ENCODE assay signal across 8 cellular contexts in the genomic region with DNA sequence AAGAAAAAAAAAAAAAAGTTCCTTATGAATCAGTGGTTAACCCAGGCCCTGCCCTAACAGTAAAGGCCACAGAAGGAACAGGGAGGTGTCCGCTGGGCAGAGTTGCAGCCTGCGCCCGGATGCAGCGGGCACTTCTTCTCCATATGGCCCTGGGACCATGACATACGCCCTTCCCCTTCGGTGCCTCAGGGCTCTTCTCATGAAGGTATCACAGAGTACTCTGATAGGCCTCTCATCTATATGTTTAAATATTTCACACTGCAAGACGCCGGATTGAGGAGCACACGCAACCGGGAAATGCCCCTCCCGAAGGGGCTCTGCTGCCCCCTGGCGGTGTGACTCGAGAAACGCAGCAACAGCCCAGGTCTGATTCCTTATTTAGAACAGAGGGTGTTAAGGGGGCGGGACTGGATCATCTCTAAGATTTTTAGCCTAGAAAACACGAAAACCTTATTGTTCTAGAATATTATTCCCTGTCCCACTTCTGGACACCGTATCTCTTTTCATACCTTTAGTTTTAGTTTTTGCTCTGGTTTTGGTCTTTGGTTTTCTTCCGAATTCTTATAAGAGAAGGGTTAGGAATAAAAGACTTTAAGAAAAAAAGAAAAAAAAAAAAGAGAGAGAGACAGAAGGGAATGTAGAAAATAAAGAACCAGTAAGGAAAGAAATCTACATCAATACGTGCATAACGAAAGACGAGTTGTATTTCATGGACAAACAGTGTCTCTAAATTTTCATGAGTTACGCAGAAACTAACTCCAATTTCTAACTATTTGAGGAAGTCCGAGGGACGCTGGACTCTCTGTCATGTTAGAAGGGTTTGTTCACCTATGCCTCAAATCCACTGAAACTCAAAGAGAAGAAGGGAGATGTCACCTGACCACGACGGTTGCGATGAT. TPM values are rescaled to one million over a fixed set of nuclear protein-coding genes. Genes with fewer than 3 reads are reported as not detected.
A peak's percentile ranks its signal among the peaks of the same experiment; 100 is the strongest.
DNase-seq lines count a peak whose midpoint lies in the region; ATAC-seq, FAIRE-seq and TF ChIP-seq lines count a peak whose summit lies in the region.

No MANE protein-coding gene starts in this region.

- peaks cover 13% of the 10 kb centered on the region for H3K36me3 Mint-ChIP-seq in chondrocyte (ENCODE audit: low read depth)

- peak overlapping the region; percentile 39 for H3K4me3 Mint-ChIP-seq in chondrocyte (ENCODE audit: unreplicated experiment)

- H2AFZ ChIP-seq in HepG2 (ENCODE audit: low read length): no peak overlapping the region

- POLR2A ChIA-PET in HepG2 (lab: Yijun Ruan, JAX): no interaction called here

- peaks cover 4% of the 10 kb centered on the region; the same call in 1 of the 2 replicates for H4K20me1 ChIP-seq in HepG2 (ENCODE audit: insufficient read depth, low read length)

- H3K79me2 ChIP-seq in HepG2 (ENCODE audit: insufficient read depth, low read length): peaks cover 6% of the 10 kb centered on the region

- H3K4me1 Mint-ChIP-seq in chondrocyte (ENCODE audit: low read depth): peaks cover 37% of the 10 kb centered on the region

- TF ChIP-seq RAD21 in HepG2 (CRISPR knock-in tag; IDR thresholded peaks at IDR 0.05): peak; percentile 80

- peak overlapping the region; percentile 89 for H3K27ac Mint-ChIP-seq in chondrocyte (ENCODE audit: unreplicated experiment)

- no peak for TF ChIP-seq POLR2A in HepG2 (IDR thresholded peaks at IDR 0.05; ENCODE audit: insufficient read depth in 1 of 2, low read depth in 2 of 2, low read length in 2 of 2)

- ATAC-seq in GM18517 (IDR thresholded peaks at IDR 0.05; ENCODE audit: unreplicated experiment) (peak; percentile 75), HG03175 (IDR thresholded peaks at IDR 0.05; ENCODE audit: unreplicated experiment) (peak; percentile 77), HepG2 (peak; percentile 88)

- H3K4me1 ChIP-seq in HepG2 (ENCODE audit: insufficient read depth, low read length): no peaks in the 10 kb centered on the region

- intact Hi-C loops in HepG2 (cut with micrococcal nuclease; ENCODE audit: unreplicated experiment): no loop called here

- CTCF ChIA-PET in HepG2 (lab: Yijun Ruan, JAX; ENCODE audit: low intra/inter-chr PET ratio, low total read pairs): no interaction called here

- in situ Hi-C loops in ACHN (cut with HindIII; ENCODE audit: low pct_ligation_motif_present, low pct_unique_long_range_greater_than_20kb, low sequenced_read_pairs) (no loop called here), HepG2 (cut with HindIII; ENCODE audit: extremely low pct_ligation_motif_present, low pct_unique_long_range_greater_than_20kb) (loop anchor here (10.0 kb wide), 1 partner anchor 271 kb away; no protein-coding TSS in a partner anchor)

- no peak overlapping the region for H3K4me3 ChIP-seq in HepG2 (replicated peaks in 1 of 3; ENCODE audit: insufficient read depth in 1 of 3, low read depth in 2 of 3, low read length in 3 of 3)

- FAIRE-seq in HepG2 (lab: Jason Lieb, UNC): peak; percentile 89

- H3K27me3 Mint-ChIP-seq in chondrocyte (ENCODE audit: low read depth): no peaks in the 10 kb centered on the region

- no peak overlapping the region for H3K27ac ChIP-seq in HepG2 (ENCODE audit: extremely low read length, insufficient read depth, low read length)

- H3K9ac ChIP-seq in HepG2 (ENCODE audit: insufficient read depth, low read depth, low read length): no peak overlapping the region

- H3K4me2 ChIP-seq in HepG2 (ENCODE audit: low read depth, low read length): no peak overlapping the region

- TF ChIP-seq EP300 in HepG2 (IDR thresholded peaks at IDR 0.05; ENCODE audit: low read depth in 2 of 2, low read length in 2 of 2): no peak
- TF ChIP-seq EP300 in HepG2 (CRISPR knock-in tag; IDR thresholded peaks at IDR 0.05; ENCODE audit: borderline replicate concordance): no peak

- WGBS in HepG2 (ENCODE audit: low lambda C conversion rate): 62% methylated on average over 27 of the region's 27 CpGs

- TSS peak; percentile 56 for BruUV-seq in HepG2 (replicated peaks; lab: Mats Ljungman, UMichigan)

- no peaks in the 10 kb centered on the region for H3K9me3 Mint-ChIP-seq in chondrocyte (ENCODE audit: low read depth)

- no peaks in the 10 kb centered on the region for H3K9me3 ChIP-seq in HepG2 (ENCODE audit: low read length)

- no peaks in the 10 kb centered on the region for H3K27me3 ChIP-seq in HepG2 (ENCODE audit: control insufficient read depth in 1 of 2, insufficient read depth in 2 of 2, low read length in 2 of 2)

- DNase-seq in ACHN: peak; percentile 90
- DNase-seq in NCI-H510A treated with DMSO at 0.1 percent for 48 hours (lab: John Stamatoyannopoulos, UW): peak; percentile 84
- DNase-seq in activated CD4-positive, alpha-beta T cell treated with anti-CD3 and anti-CD28 coated beads for 48 hours: peak; percentile 92
- DNase-seq in chondrocyte (ENCODE audit: low spot score): no peak
- DNase-seq in HepG2 (ENCODE audit: low spot score): peak; percentile 50
- DNase-seq in stimulated activated CD4-positive, alpha-beta T cell treated with anti-CD3 and anti-CD28 coated beads, Interleukin-4, amount 100 ng/mL, for 24 hours: peak; percentile 87

- peaks cover 10 to 29% of the 10 kb centered on the region in 2 experiments for H3K36me3 ChIP-seq in HepG2 (replicated peaks in 1 of 2; ENCODE audit: control insufficient read depth in 1 of 2, insufficient read depth in 2 of 2, low read length in 2 of 2)

- TF ChIP-seq CTCF in chondrocyte (IDR thresholded peaks at IDR 0.05): peak; percentile 99
- peak; percentile 89 for TF ChIP-seq CTCF in HepG2 (CRISPR knock-in tag; IDR thresholded peaks at IDR 0.05)

TF ChIP-seq in HepG2, 621 proteins besides CTCF, POLR2A, EP300 and RAD21 (continues in another document):
- TF ChIP-seq ZNF761 (CRISPR knock-in tag; conservative IDR thresholded peaks at IDR 0.05): no peak

RNA-seq across cellular contexts. Expression of gene DAGLB, which starts 12.0 kb away (rescaled TPM):
- 23.9 to 30.5 TPM (median 30.0 TPM) in 3 replicates for total RNA-seq in chondrocyte
- 3.6 and 7.9 TPM in 2 replicates for total RNA-seq in HepG2 (2016; rRNA removed; fragmentation: Illumina TruSeq; extraction: Trizol)
- 6.4 and 7.1 TPM in 2 replicates for total RNA-seq in HepG2 (2016; cell fraction: cytosol; rRNA removed; fragmentation: Illumina TruSeq; extraction: Trizol; ENCODE audit: low read depth)
- 3.1 and 7.2 TPM in 2 replicates for total RNA-seq in HepG2 (2016; cell fraction: insoluble cytoplasmic fraction; rRNA removed; fragmentation: Illumina TruSeq; extraction: Trizol)
- total RNA-seq in HepG2 (2016; cell fraction: membrane; rRNA removed; fragmentation: Illumina TruSeq; extraction: Trizol): 4.0 and 4.5 TPM in 2 replicates
- total RNA-seq in HepG2 (2016; cell fraction: nucleus; rRNA removed; fragmentation: Illumina TruSeq; extraction: Trizol): 10.1 and 13.2 TPM in 2 replicates
- 9.8 and 11.5 TPM in 2 replicates for polyA plus RNA-seq in HepG2 (2011; rRNA removed)
- polyA plus RNA-seq in HepG2 (2011; cell fraction: cytosol; rRNA removed): 9.4 and 11.5 TPM in 2 replicates
- 20.8 and 23.8 TPM in 2 replicates for polyA plus RNA-seq in HepG2 (2011; cell fraction: nucleus; rRNA removed)
- polyA plus RNA-seq in HepG2 (2012): 7.9 and 10.4 TPM in 2 replicates
- polyA plus RNA-seq in HepG2 (2016; cell fraction: cytosol; fragmentation: Illumina TruSeq; extraction: Trizol; ENCODE audit: low read depth): 1.2 and 1.8 TPM in 2 replicates
- 3.4 and 4.3 TPM in 2 replicates for polyA plus RNA-seq in HepG2 (2016; cell fraction: insoluble cytoplasmic fraction; fragmentation: Illumina TruSeq; extraction: Trizol; ENCODE audit: low read depth)
- 2.0 and 2.2 TPM in 2 replicates for polyA plus RNA-seq in HepG2 (2016; cell fraction: membrane; fragmentation: Illumina TruSeq; extraction: Trizol; ENCODE audit: low read depth)
- 21.3 and 23.7 TPM in 2 replicates for polyA plus RNA-seq in HepG2 (2016; cell fraction: nucleus; fragmentation: Illumina TruSeq; extraction: Trizol; ENCODE audit: insufficient read depth, low read depth)
- 40.2 and 95.0 TPM in 2 replicates for polyA minus RNA-seq in HepG2 (2011; rRNA and poly(A)+ RNA removed; ENCODE audit: low replicate concordance)
- polyA minus RNA-seq in HepG2 (2011; cell fraction: cytosol; rRNA and poly(A)+ RNA removed): 9.5 and 9.9 TPM in 2 replicates
- 24.1 and 29.1 TPM in 2 replicates for polyA minus RNA-seq in HepG2 (2011; cell fraction: nucleus; rRNA and poly(A)+ RNA removed)

RNA-seq across cellular contexts. Expression of gene KDELR2, which starts 48.2 kb away (rescaled TPM):
- total RNA-seq in chondrocyte (303 to 382 TPM (median 312 TPM) in 3 replicates), HepG2 (2016; rRNA removed; fragmentation: Illumina TruSeq; extraction: Trizol) (118 and 194 TPM in 2 replicates)
- total RNA-seq in HepG2 (2016; cell fraction: cytosol; rRNA removed; fragmentation: Illumina TruSeq; extraction: Trizol; ENCODE audit: low read depth): 89.6 and 109 TPM in 2 replicates
- 120 and 181 TPM in 2 replicates for total RNA-seq in HepG2 (2016; cell fraction: insoluble cytoplasmic fraction; rRNA removed; fragmentation: Illumina TruSeq; extraction: Trizol)
- 185 and 203 TPM in 2 replicates for total RNA-seq in HepG2 (2016; cell fraction: membrane; rRNA removed; fragmentation: Illumina TruSeq; extraction: Trizol)
- 159 and 179 TPM in 2 replicates for total RNA-seq in HepG2 (2016; cell fraction: nucleus; rRNA removed; fragmentation: Illumina TruSeq; extraction: Trizol)
- polyA plus RNA-seq in HepG2 (2011; rRNA removed): 167 and 220 TPM in 2 replicates
- polyA plus RNA-seq in HepG2 (2011; cell fraction: cytosol; rRNA removed): 151 and 187 TPM in 2 replicates
- 68.9 and 73.8 TPM in 2 replicates for polyA plus RNA-seq in HepG2 (2011; cell fraction: nucleus; rRNA removed)
- 149 and 242 TPM in 2 replicates for polyA plus RNA-seq in HepG2 (2012)
- polyA plus RNA-seq in HepG2 (2016; cell fraction: cytosol; fragmentation: Illumina TruSeq; extraction: Trizol; ENCODE audit: low read depth): 230 and 315 TPM in 2 replicates
- 186 and 202 TPM in 2 replicates for polyA plus RNA-seq in HepG2 (2016; cell fraction: insoluble cytoplasmic fraction; fragmentation: Illumina TruSeq; extraction: Trizol; ENCODE audit: low read depth)
- polyA plus RNA-seq in HepG2 (2016; cell fraction: membrane; fragmentation: Illumina TruSeq; extraction: Trizol; ENCODE audit: low read depth): 266 and 311 TPM in 2 replicates
- polyA plus RNA-seq in HepG2 (2016; cell fraction: nucleus; fragmentation: Illumina TruSeq; extraction: Trizol; ENCODE audit: insufficient read depth, low read depth): 443 and 455 TPM in 2 replicates
- 133 and 182 TPM in 2 replicates for polyA minus RNA-seq in HepG2 (2011; rRNA and poly(A)+ RNA removed; ENCODE audit: low replicate concordance)
- 108 and 113 TPM in 2 replicates for polyA minus RNA-seq in HepG2 (2011; cell fraction: cytosol; rRNA and poly(A)+ RNA removed)
- 69.6 and 80.1 TPM in 2 replicates for polyA minus RNA-seq in HepG2 (2011; cell fraction: nucleus; rRNA and poly(A)+ RNA removed)
